9 cellular contexts compared by ENCODE assay signal in genomic region chr20:2770091-2770490, GRCh38. TPM values are rescaled to one million over a fixed set of nuclear protein-coding genes. Genes with fewer than 3 reads are reported as not detected.
"Had no signal": no experiment of that assay in that cellular context is flagged by ENCODE, and none has a peak within 500 bp of the region (broad histone marks: within the 10 kb centered on the region; RNA-seq: fewer than 3 reads in every experiment).

No MANE protein-coding gene starts in this region.

RNA-seq across cellular contexts. Expression of gene CPXM1, which starts 30.3 kb away (rescaled TPM):
- total RNA-seq: LHCN-M2, NCI-H460, PC-9, RPMI7951 had no signal

RNA-seq across cellular contexts. Expression of gene C20orf141, which starts 44.7 kb away (rescaled TPM):
- total RNA-seq: K562, LHCN-M2, NCI-H460, PC-9, Peyer's patch, Right ventricle myocardium superior, RPMI7951, SJSA1 had no signal
- polyA plus RNA-seq: IgD-negative memory B cell, K562 had no signal

RNA-seq across cellular contexts. Expression of gene TMEM239, which starts 46.1 kb away (rescaled TPM):
- total RNA-seq: K562, LHCN-M2, NCI-H460, PC-9, Peyer's patch, Right ventricle myocardium superior, RPMI7951, SJSA1 had no signal
- polyA plus RNA-seq: IgD-negative memory B cell, K562 had no signal
